1 cellular context compared by ENCODE assay signal in the genomic region with DNA sequence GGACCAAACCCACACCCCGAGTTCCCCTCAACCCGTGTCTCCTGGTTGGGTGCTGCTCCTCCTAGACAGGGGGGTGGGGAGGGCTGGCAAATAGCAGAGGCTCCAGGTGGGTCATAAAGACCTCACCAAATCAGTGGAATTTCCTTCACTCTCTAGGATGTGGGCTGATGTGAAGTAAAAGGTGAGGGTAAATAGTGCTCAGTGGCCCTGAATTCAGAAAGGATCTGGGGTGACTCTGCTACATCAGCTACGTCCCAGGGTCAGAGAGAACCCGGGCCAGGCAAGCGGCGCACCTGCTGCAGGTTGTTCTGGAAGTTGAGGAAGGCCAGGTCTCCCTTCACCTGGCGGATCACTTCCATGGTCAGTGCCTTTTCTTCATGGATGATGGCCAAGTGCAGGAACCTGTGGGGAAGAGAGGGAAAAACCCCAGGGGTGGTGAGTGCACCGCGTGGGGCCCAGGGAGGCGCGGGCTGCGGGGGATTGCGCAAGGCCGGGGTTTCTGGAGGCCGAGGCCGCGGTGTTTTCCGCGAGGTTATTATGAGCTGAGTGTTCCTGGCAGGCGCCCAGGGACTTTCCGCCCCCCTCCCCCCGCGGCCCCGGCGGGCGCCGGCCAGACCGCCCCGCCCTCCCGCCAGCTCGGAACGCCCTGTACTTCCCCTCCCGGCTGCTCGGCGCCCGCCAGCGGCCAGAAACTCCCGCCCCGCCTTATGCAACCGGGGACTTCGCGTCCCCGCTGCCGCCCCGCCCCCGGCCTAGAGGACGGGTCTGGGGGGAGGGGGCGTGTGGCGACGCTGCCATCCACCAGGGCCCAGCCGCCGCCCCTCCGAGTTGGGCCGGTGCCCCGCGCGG.
A peak's percentile ranks its signal among the peaks of the same experiment; 100 is the strongest.
TF ChIP-seq lines count a peak whose summit lies in the region.

No MANE protein-coding gene starts in this region.

TF ChIP-seq in HepG2, 621 proteins besides CTCF, POLR2A, EP300 and RAD21 (continued from another document and continues in another):
- TF ChIP-seq RXRA (CRISPR knock-in tag; IDR thresholded peaks at IDR 0.05): peak; percentile 99
- TF ChIP-seq, protein P1, sequence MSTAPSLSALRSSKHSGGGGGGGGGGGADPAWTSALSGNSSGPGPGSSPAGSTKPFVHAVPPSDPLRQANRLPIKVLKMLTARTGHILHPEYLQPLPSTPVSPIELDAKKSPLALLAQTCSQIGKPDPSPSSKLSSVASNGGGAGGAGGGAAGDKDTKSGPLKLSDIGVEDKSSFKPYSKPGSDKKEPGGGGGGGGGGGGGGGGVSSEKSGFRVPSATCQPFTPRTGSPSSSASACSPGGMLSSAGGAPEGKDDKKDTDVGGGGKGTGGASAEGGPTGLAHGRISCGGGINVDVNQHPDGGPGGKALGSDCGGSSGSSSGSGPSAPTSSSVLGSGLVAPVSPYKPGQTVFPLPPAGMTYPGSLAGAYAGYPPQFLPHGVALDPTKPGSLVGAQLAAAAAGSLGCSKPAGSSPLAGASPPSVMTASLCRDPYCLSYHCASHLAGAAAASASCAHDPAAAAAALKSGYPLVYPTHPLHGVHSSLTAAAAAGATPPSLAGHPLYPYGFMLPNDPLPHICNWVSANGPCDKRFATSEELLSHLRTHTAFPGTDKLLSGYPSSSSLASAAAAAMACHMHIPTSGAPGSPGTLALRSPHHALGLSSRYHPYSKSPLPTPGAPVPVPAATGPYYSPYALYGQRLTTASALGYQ (CRISPR knock-in tag; IDR thresholded peaks at IDR 0.05): peak; percentile 99
- TF ChIP-seq JUN (CRISPR knock-in tag; IDR thresholded peaks at IDR 0.05): peak; percentile 92
- TF ChIP-seq ZBTB1 (CRISPR knock-in tag; IDR thresholded peaks at IDR 0.05; ENCODE audit: borderline replicate concordance): peak; percentile 91; the same call in 1 of the 2 replicates
- TF ChIP-seq ZNF83 (CRISPR knock-in tag; IDR thresholded peaks at IDR 0.05; ENCODE audit: borderline replicate concordance): peak; percentile 34; the same call in 1 of the 2 replicates
- peak; percentile 51 to 99; a peak in 3 of 4 replicates for TF ChIP-seq KLF16 (CRISPR knock-in tag; IDR thresholded peaks at IDR 0.05)
- TF ChIP-seq ZNF33B (CRISPR knock-in tag; IDR thresholded peaks at IDR 0.05): peak; percentile 91
- TF ChIP-seq SRSF1 (optimal IDR thresholded peaks at IDR 0.05; ENCODE audit: low read depth, low read length): peak; percentile 45
- TF ChIP-seq MTA1 (CRISPR knock-in tag; IDR thresholded peaks at IDR 0.05; ENCODE audit: borderline replicate concordance): peak; percentile 99; the same call in 1 of the 2 replicates
- peak; percentile 99 for TF ChIP-seq HDAC1 (CRISPR knock-in tag; IDR thresholded peaks at IDR 0.05)
- TF ChIP-seq, protein P2, sequence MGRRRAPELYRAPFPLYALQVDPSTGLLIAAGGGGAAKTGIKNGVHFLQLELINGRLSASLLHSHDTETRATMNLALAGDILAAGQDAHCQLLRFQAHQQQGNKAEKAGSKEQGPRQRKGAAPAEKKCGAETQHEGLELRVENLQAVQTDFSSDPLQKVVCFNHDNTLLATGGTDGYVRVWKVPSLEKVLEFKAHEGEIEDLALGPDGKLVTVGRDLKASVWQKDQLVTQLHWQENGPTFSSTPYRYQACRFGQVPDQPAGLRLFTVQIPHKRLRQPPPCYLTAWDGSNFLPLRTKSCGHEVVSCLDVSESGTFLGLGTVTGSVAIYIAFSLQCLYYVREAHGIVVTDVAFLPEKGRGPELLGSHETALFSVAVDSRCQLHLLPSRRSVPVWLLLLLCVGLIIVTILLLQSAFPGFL (CRISPR knock-in tag; IDR thresholded peaks at IDR 0.05): peak; percentile 98
- 0 out of 2 replicates have a peak, but pooled peaks have one; percentile 62 for TF ChIP-seq GPN1 (CRISPR knock-in tag; IDR thresholded peaks at IDR 0.05; ENCODE audit: borderline replicate concordance)
- TF ChIP-seq KDM5B (CRISPR knock-in tag; IDR thresholded peaks at IDR 0.05; ENCODE audit: borderline replicate concordance): peak; percentile 99
- no peak for TF ChIP-seq TCF12 (IDR thresholded peaks at IDR 0.05)
- TF ChIP-seq TCF12 (CRISPR knock-in tag; IDR thresholded peaks at IDR 0.05): peak; percentile 99
- TF ChIP-seq, protein P3, sequence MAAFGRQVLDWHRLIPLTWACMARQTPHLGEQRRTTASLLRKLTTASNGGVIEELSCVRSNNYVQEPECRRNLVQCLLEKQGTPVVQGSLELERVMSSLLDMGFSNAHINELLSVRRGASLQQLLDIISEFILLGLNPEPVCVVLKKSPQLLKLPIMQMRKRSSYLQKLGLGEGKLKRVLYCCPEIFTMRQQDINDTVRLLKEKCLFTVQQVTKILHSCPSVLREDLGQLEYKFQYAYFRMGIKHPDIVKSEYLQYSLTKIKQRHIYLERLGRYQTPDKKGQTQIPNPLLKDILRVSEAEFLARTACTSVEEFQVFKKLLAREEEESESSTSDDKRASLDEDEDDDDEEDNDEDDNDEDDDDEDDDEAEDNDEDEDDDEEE (CRISPR knock-in tag; IDR thresholded peaks at IDR 0.05): peak; percentile 3; the same call in 1 of the 2 replicates
- TF ChIP-seq ZNF883 (CRISPR knock-in tag; IDR thresholded peaks at IDR 0.05; ENCODE audit: not compliant biosample characterization): peak; percentile 96
- TF ChIP-seq CCDC6 (CRISPR knock-in tag; IDR thresholded peaks at IDR 0.05): no peak
- peak; percentile 99 for TF ChIP-seq NFKB2 (CRISPR knock-in tag; IDR thresholded peaks at IDR 0.05; ENCODE audit: borderline replicate concordance)
- TF ChIP-seq ZEB1 (IDR thresholded peaks at IDR 0.05; ENCODE audit: insufficient replicate concordance, low read depth): no peak
- TF ChIP-seq, protein P4, sequence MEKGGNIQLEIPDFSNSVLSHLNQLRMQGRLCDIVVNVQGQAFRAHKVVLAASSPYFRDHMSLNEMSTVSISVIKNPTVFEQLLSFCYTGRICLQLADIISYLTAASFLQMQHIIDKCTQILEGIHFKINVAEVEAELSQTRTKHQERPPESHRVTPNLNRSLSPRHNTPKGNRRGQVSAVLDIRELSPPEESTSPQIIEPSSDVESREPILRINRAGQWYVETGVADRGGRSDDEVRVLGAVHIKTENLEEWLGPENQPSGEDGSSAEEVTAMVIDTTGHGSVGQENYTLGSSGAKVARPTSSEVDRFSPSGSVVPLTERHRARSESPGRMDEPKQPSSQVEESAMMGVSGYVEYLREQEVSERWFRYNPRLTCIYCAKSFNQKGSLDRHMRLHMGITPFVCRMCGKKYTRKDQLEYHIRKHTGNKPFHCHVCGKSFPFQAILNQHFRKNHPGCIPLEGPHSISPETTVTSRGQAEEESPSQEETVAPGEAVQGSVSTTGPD (CRISPR knock-in tag; IDR thresholded peaks at IDR 0.05): peak; percentile 92
- TF ChIP-seq NKX3-1 (CRISPR knock-in tag; IDR thresholded peaks at IDR 0.05): peak; percentile 99
- TF ChIP-seq, protein P5, sequence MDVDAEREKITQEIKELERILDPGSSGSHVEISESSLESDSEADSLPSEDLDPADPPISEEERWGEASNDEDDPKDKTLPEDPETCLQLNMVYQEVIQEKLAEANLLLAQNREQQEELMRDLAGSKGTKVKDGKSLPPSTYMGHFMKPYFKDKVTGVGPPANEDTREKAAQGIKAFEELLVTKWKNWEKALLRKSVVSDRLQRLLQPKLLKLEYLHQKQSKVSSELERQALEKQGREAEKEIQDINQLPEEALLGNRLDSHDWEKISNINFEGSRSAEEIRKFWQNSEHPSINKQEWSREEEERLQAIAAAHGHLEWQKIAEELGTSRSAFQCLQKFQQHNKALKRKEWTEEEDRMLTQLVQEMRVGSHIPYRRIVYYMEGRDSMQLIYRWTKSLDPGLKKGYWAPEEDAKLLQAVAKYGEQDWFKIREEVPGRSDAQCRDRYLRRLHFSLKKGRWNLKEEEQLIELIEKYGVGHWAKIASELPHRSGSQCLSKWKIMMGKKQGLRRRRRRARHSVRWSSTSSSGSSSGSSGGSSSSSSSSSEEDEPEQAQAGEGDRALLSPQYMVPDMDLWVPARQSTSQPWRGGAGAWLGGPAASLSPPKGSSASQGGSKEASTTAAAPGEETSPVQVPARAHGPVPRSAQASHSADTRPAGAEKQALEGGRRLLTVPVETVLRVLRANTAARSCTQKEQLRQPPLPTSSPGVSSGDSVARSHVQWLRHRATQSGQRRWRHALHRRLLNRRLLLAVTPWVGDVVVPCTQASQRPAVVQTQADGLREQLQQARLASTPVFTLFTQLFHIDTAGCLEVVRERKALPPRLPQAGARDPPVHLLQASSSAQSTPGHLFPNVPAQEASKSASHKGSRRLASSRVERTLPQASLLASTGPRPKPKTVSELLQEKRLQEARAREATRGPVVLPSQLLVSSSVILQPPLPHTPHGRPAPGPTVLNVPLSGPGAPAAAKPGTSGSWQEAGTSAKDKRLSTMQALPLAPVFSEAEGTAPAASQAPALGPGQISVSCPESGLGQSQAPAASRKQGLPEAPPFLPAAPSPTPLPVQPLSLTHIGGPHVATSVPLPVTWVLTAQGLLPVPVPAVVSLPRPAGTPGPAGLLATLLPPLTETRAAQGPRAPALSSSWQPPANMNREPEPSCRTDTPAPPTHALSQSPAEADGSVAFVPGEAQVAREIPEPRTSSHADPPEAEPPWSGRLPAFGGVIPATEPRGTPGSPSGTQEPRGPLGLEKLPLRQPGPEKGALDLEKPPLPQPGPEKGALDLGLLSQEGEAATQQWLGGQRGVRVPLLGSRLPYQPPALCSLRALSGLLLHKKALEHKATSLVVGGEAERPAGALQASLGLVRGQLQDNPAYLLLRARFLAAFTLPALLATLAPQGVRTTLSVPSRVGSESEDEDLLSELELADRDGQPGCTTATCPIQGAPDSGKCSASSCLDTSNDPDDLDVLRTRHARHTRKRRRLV (CRISPR knock-in tag; IDR thresholded peaks at IDR 0.05): peak; percentile 97
- peak; percentile 96 for TF ChIP-seq MYNN (CRISPR knock-in tag; IDR thresholded peaks at IDR 0.05; ENCODE audit: low read depth)
- TF ChIP-seq PAX8 (CRISPR knock-in tag; IDR thresholded peaks at IDR 0.05; ENCODE audit: borderline replicate concordance): peak; percentile 88; the same call in 1 of the 2 replicates
- TF ChIP-seq ZNF589 (CRISPR knock-in tag; conservative IDR thresholded peaks at IDR 0.05): no peak
- TF ChIP-seq, protein P6, sequence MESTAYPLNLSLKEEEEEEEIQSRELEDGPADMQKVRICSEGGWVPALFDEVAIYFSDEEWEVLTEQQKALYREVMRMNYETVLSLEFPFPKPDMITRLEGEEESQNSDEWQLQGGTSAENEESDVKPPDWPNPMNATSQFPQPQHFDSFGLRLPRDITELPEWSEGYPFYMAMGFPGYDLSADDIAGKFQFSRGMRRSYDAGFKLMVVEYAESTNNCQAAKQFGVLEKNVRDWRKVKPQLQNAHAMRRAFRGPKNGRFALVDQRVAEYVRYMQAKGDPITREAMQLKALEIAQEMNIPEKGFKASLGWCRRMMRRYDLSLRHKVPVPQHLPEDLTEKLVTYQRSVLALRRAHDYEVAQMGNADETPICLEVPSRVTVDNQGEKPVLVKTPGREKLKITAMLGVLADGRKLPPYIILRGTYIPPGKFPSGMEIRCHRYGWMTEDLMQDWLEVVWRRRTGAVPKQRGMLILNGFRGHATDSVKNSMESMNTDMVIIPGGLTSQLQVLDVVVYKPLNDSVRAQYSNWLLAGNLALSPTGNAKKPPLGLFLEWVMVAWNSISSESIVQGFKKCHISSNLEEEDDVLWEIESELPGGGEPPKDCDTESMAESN (CRISPR knock-in tag; conservative IDR thresholded peaks at IDR 0.05): peak; percentile 92
- no peak for TF ChIP-seq HNRNPLL (IDR thresholded peaks at IDR 0.05; ENCODE audit: low read depth, low read length, poor library complexity, severe bottlenecking)
- peak; percentile 99 for TF ChIP-seq ZFP90 (CRISPR knock-in tag; IDR thresholded peaks at IDR 0.05; ENCODE audit: borderline replicate concordance)
- TF ChIP-seq, protein P7, sequence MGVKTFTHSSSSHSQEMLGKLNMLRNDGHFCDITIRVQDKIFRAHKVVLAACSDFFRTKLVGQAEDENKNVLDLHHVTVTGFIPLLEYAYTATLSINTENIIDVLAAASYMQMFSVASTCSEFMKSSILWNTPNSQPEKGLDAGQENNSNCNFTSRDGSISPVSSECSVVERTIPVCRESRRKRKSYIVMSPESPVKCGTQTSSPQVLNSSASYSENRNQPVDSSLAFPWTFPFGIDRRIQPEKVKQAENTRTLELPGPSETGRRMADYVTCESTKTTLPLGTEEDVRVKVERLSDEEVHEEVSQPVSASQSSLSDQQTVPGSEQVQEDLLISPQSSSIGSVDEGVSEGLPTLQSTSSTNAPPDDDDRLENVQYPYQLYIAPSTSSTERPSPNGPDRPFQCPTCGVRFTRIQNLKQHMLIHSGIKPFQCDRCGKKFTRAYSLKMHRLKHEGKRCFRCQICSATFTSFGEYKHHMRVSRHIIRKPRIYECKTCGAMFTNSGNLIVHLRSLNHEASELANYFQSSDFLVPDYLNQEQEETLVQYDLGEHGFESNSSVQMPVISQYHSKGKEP (CRISPR knock-in tag; IDR thresholded peaks at IDR 0.05): peak; percentile 81; the same call in 1 of the 2 replicates
- TF ChIP-seq RFXAP (CRISPR knock-in tag; IDR thresholded peaks at IDR 0.05; ENCODE audit: borderline replicate concordance): peak; percentile 97
- TF ChIP-seq, protein P8, sequence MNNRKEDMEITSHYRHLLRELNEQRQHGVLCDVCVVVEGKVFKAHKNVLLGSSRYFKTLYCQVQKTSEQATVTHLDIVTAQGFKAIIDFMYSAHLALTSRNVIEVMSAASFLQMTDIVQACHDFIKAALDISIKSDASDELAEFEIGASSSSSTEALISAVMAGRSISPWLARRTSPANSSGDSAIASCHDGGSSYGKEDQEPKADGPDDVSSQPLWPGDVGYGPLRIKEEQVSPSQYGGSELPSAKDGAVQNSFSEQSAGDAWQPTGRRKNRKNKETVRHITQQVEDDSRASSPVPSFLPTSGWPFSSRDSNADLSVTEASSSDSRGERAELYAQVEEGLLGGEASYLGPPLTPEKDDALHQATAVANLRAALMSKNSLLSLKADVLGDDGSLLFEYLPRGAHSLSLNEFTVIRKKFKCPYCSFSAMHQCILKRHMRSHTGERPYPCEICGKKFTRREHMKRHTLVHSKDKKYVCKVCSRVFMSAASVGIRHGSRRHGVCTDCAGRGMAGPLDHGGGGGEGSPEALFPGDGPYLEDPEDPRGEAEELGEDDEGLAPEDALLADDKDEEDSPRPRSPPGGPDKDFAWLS (CRISPR knock-in tag; IDR thresholded peaks at IDR 0.05; ENCODE audit: borderline replicate concordance): peak; percentile 99
- TF ChIP-seq, protein P9, sequence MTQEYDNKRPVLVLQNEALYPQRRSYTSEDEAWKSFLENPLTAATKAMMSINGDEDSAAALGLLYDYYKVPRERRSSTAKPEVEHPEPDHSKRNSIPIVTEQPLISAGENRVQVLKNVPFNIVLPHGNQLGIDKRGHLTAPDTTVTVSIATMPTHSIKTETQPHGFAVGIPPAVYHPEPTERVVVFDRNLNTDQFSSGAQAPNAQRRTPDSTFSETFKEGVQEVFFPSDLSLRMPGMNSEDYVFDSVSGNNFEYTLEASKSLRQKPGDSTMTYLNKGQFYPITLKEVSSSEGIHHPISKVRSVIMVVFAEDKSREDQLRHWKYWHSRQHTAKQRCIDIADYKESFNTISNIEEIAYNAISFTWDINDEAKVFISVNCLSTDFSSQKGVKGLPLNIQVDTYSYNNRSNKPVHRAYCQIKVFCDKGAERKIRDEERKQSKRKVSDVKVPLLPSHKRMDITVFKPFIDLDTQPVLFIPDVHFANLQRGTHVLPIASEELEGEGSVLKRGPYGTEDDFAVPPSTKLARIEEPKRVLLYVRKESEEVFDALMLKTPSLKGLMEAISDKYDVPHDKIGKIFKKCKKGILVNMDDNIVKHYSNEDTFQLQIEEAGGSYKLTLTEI (CRISPR knock-in tag; conservative IDR thresholded peaks at IDR 0.05): no peak
